Comparison of ENCODE assay signal across 16 cellular contexts in genomic region chr3:39110041-39110639, GRCh38. TPM values are rescaled to one million over a fixed set of nuclear protein-coding genes. Genes with fewer than 3 reads are reported as not detected.
"Had no signal": no experiment of that assay in that cellular context is flagged by ENCODE, and none has a peak within 500 bp of the region (broad histone marks: within the 10 kb centered on the region; RNA-seq: fewer than 3 reads in every experiment).

No MANE protein-coding gene starts in this region.

- H3K4me3 ChIP-seq: body of pancreas, lung, tibial nerve, uterus had no signal

- H3K27me3 ChIP-seq: body of pancreas, foreskin keratinocyte, tibial nerve, uterus had no signal

- H3K4me1 ChIP-seq: uterus had no signal

- DNase-seq: activated naive CD8-positive, alpha-beta T cell treated with anti-CD3 and anti-CD28 coated beads for 36 hours; amygdala; body of pancreas; cortex of kidney; effector CD4-positive, alpha-beta T cell; foreskin keratinocyte; left cardiac atrium; stimulated activated CD4-positive, alpha-beta T cell treated with anti-CD3 and anti-CD28 coated beads, Interleukin-12 subunit alpha, Interleukin-12 subunit beta, amount 100 ng/mL, for 4 hours; stimulated activated CD4-positive, alpha-beta T cell treated with anti-CD3 and anti-CD28 coated beads, Interleukin-2, amount 100 ng/mL, for 48 hours; stimulated activated naive CD4-positive, alpha-beta T cell; T-cell; T-helper 9 cell; uterus had no signal

- H3K27ac ChIP-seq: body of pancreas, foreskin keratinocyte, tibial nerve, uterus had no signal

- ATAC-seq: body of pancreas, foreskin keratinocyte, left cardiac atrium, T-cell had no signal

- H3K36me3 ChIP-seq: uterus had no signal

- H3K9me3 ChIP-seq: body of pancreas, tibial nerve, uterus had no signal

RNA-seq across cellular contexts. Expression of gene SCN11A, which starts 58.4 kb away (rescaled TPM):
- total RNA-seq: activated CD4-positive, alpha-beta memory T cell treated with anti-CD3 and anti-CD28 coated beads, Interleukin-2, amount 10 ng/mL, durations not matched to agents 7 days and 5 days; foreskin keratinocyte; left cardiac atrium had no signal
- polyA plus RNA-seq: foreskin keratinocyte had no signal
